8 cellular contexts compared by ENCODE assay signal in the genomic region with DNA sequence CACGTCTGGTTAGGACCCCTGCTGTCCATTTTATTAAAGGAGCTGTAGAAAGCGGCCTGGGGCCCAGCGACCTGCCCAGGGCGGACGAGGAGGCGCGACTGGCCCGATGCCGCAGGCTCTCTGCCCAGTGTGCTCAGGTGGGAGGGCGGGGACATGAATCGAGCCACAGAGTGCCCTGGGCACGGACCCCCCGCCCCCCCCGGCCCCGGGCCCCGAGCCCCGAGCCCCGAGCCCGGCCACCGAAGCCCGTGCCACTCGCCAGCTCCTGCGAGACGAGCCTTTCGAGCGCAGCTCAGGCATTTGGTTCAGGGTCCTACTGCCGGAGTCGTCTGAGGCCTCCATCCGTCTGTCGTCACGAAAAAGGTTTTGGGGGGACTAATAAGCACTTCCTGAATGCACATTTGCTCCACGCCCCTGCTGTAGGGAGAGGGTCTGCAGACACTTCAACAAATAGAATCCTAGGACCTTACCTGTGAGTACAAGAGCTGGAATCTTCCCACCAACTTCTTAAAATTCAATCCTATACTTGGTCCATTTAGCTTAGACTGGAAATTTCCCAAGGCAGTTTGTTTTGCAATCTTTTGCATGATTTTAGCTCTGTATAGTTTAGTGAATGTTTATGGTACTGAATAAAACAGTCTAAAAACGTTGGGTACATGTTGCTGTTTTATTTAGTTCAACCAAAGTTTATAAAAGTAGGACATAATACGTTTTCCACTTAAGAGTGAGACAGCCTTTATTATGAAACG. TPM values are rescaled to one million over a fixed set of nuclear protein-coding genes. Genes with fewer than 3 reads are reported as not detected.
DNase-seq lines count a peak whose midpoint lies in the region; ATAC-seq, FAIRE-seq and TF ChIP-seq lines count a peak whose summit lies in the region.

No MANE protein-coding gene starts in this region.

- peak overlapping the region; percentile 91 for H3K27ac ChIP-seq in CD4-positive, CD25-positive, alpha-beta regulatory T cell (ENCODE audit: insufficient read depth, low read length, poor library complexity, severe bottlenecking)
- H3K27ac ChIP-seq in parathyroid adenoma: peak overlapping the region; percentile 96

- no peak for TF ChIP-seq CTCF in activated B cell treated with CpG ODN at 0.5 μM for 24 hours (IDR thresholded peaks at IDR 0.05)
- no peak for TF ChIP-seq CTCF in fibroblast of pulmonary artery (IDR thresholded peaks at IDR 0.05; ENCODE audit: low read length, missing control alignments)
- no peak for TF ChIP-seq CTCF in parathyroid adenoma (IDR thresholded peaks at IDR 0.05)

- no peaks in the 10 kb centered on the region for H3K9me3 Mint-ChIP-seq in CD4-positive, CD25-positive, alpha-beta regulatory T cell
- no peaks in the 10 kb centered on the region for H3K9me3 Mint-ChIP-seq in activated B cell treated with CpG ODN at 0.5 μM for 24 hours

- peaks cover 24 to 64% (median 46%) of the 10 kb centered on the region in 4 donors for H3K4me1 Mint-ChIP-seq in CD4-positive, CD25-positive, alpha-beta regulatory T cell
- peaks cover 50% of the 10 kb centered on the region for H3K4me1 Mint-ChIP-seq in activated B cell treated with CpG ODN at 0.5 μM for 24 hours

- POLR2A ChIA-PET in activated B cell treated with CpG ODN at 0.5 μM for 24 hours (lab: Charles Lee): interaction anchor here (0.6 to 3.4 kb wide), 27 partner anchors 8 to 1253 kb away, joined by 3 to 74 read pairs (median 4); partner anchors contain the start of genes CPSF3, IAH1, ITGB1BP1 and TAF1B

- no peak for TF ChIP-seq POLR2A in GM12891 (IDR thresholded peaks at IDR 0.05; ENCODE audit: low read depth, low read length)

- CTCF ChIA-PET in activated B cell treated with CpG ODN at 0.5 μM for 24 hours (lab: Charles Lee): interaction anchor here (1.1 to 2.7 kb wide), 5 partner anchors 8 to 83 kb away, joined by 3 to 17 read pairs (median 3); no protein-coding TSS in a partner anchor

- peak overlapping the region; percentile 95 to 99 (median 96) for H3K4me3 Mint-ChIP-seq in CD4-positive, CD25-positive, alpha-beta regulatory T cell
- H3K4me3 Mint-ChIP-seq in activated B cell treated with CpG ODN at 0.5 μM for 24 hours: peak overlapping the region; percentile 96

- H3K36me3 ChIP-seq in CD4-positive, CD25-positive, alpha-beta regulatory T cell (ENCODE audit: control insufficient read depth, insufficient read depth, low read length): peaks cover 4% of the 10 kb centered on the region
- no peaks in the 10 kb centered on the region for H3K36me3 ChIP-seq in parathyroid adenoma (ENCODE audit: control insufficient read depth, insufficient read depth, low read length)

- H3K79me2 ChIP-seq in parathyroid adenoma: peaks cover 24% of the 10 kb centered on the region

- no peaks in the 10 kb centered on the region for H3K9me3 ChIP-seq in CD4-positive, CD25-positive, alpha-beta regulatory T cell (ENCODE audit: control insufficient read depth in 2 of 2, low read length in 2 of 2)
- H3K9me3 ChIP-seq in parathyroid adenoma (ENCODE audit: control insufficient read depth, low read length): no peaks in the 10 kb centered on the region

- DNase-seq in CD4-positive, CD25-positive, alpha-beta regulatory T cell: peak in 2 of 3 donors; percentile 9 to 57
- DNase-seq in activated B cell treated with CpG ODN at 0.5 μM for 24 hours (no peak), fibroblast of pulmonary artery (ENCODE audit: low read depth) (peak; percentile 35), GM12891 (ENCODE audit: insufficient read length, low spot score) (no peak), HuH-7.5 (ENCODE audit: low spot score) (no peak)

- peak in 1 of 2 donors; percentile 2 for ATAC-seq in CD4-positive, CD25-positive, alpha-beta regulatory T cell (ENCODE audit: low read depth in 2 of 2)
- ATAC-seq in GM19467 (IDR thresholded peaks at IDR 0.05; ENCODE audit: unreplicated experiment) (peak; percentile 2), HG03571 (IDR thresholded peaks at IDR 0.05; ENCODE audit: unreplicated experiment) (peak; percentile 23), activated B cell treated with CpG ODN at 0.5 μM for 24 hours (ENCODE audit: low read depth) (peak; percentile 35)

- peak overlapping the region; percentile 97 for H2AFZ ChIP-seq in parathyroid adenoma

- H3K27me3 ChIP-seq in CD4-positive, CD25-positive, alpha-beta regulatory T cell (ENCODE audit: control insufficient read depth, insufficient read depth, low read length): no peaks in the 10 kb centered on the region
- no peaks in the 10 kb centered on the region for H3K27me3 ChIP-seq in parathyroid adenoma (ENCODE audit: control insufficient read depth, insufficient read depth, low read length)

- peaks cover 49% of the 10 kb centered on the region for H3K4me1 ChIP-seq in CD4-positive, CD25-positive, alpha-beta regulatory T cell (ENCODE audit: control insufficient read depth, insufficient read depth, low read length, poor library complexity, severe bottlenecking)
- H3K4me1 ChIP-seq in parathyroid adenoma: peaks cover 14% of the 10 kb centered on the region

- peak overlapping the region; percentile 88 for H3K4me3 ChIP-seq in CD4-positive, CD25-positive, alpha-beta regulatory T cell (ENCODE audit: low read depth, low read length)
- H3K4me3 ChIP-seq in fibroblast of pulmonary artery (replicated peaks; ENCODE audit: low read depth, low read length) (peak overlapping the region; percentile 99), parathyroid adenoma (ENCODE audit: low read depth, low read length) (peak overlapping the region; percentile 88)

- peak overlapping the region; percentile 75 for H3K9ac ChIP-seq in parathyroid adenoma

- H3K4me2 ChIP-seq in parathyroid adenoma (ENCODE audit: low read length): peak overlapping the region; percentile 88

- H3K36me3 Mint-ChIP-seq in CD4-positive, CD25-positive, alpha-beta regulatory T cell: no peaks in the 10 kb centered on the region
- H3K36me3 Mint-ChIP-seq in activated B cell treated with CpG ODN at 0.5 μM for 24 hours (ENCODE audit: low read depth): peaks cover 18% of the 10 kb centered on the region

- intact Hi-C loops in activated B cell treated with CpG ODN at 0.5 μM for 24 hours (cut with micrococcal nuclease): loop anchor here (2.0 to 5.0 kb wide), 4 partner anchors 36 to 891 kb away; partner anchors contain the start of genes GRHL1, IAH1 and ODC1

- FAIRE-seq in GM12891 (lab: Jason Lieb, UNC): no peak

- H3K27me3 Mint-ChIP-seq in CD4-positive, CD25-positive, alpha-beta regulatory T cell: no peaks in the 10 kb centered on the region
- no peaks in the 10 kb centered on the region for H3K27me3 Mint-ChIP-seq in activated B cell treated with CpG ODN at 0.5 μM for 24 hours

- H3K27ac Mint-ChIP-seq in CD4-positive, CD25-positive, alpha-beta regulatory T cell: peak overlapping the region; percentile 87 to 97 (median 97)
- H3K27ac Mint-ChIP-seq in activated B cell treated with CpG ODN at 0.5 μM for 24 hours: peak overlapping the region; percentile 98

TF ChIP-seq in GM12891, 5 proteins besides CTCF, POLR2A, EP300 and RAD21:
- no peak for TF ChIP-seq POU2F2 (IDR thresholded peaks at IDR 0.05; ENCODE audit: low read depth, low read length)
- no peak for TF ChIP-seq TAF1 (IDR thresholded peaks at IDR 0.05; ENCODE audit: low read depth, low read length)
- no peak for TF ChIP-seq SPI1 (IDR thresholded peaks at IDR 0.05; ENCODE audit: low read depth, low read length)
- TF ChIP-seq POLR2AphosphoS5 (IDR thresholded peaks at IDR 0.05; ENCODE audit: low read depth, low read length): no peak
- TF ChIP-seq PAX5 (IDR thresholded peaks at IDR 0.05; ENCODE audit: insufficient read depth, low read length, severe bottlenecking): no peak

RNA-seq across cellular contexts. Expression of gene ADAM17, which starts 0.7 kb away (rescaled TPM):
- 34.1 TPM for total RNA-seq in CD4-positive, CD25-positive, alpha-beta regulatory T cell
- 10 to 100 TPM; 11.8 to 15.7 (median 13.6) TPM for polyA plus RNA-seq in CD4-positive, CD25-positive, alpha-beta regulatory T cell
- total RNA-seq in activated B cell treated with CpG ODN at 0.5 μM for 24 hours: 34.3 and 39.5 TPM in 2 replicates
- polyA plus RNA-seq in GM12891 (2012; ENCODE audit: low read depth, missing spikeins): 6.0 TPM

Comparison
In these comparisons a context has a peak if more than half of its experiments do, and no peak if none do; other contexts are left out.
1. DNase-seq: peak in CD4-positive, CD25-positive, alpha-beta regulatory T cell (2 of 3) and fibroblast of pulmonary artery (single experiment); none in activated B cell treated with CpG ODN at 0.5 μM for 24 hours (single experiment), GM12891 (single experiment) and HuH-7.5 (single experiment).
2. Peak in every context shown above with its lines, with median percentiles within 50 percentile points of each other: H3K4me3 ChIP-seq.